In the genomic region with DNA sequence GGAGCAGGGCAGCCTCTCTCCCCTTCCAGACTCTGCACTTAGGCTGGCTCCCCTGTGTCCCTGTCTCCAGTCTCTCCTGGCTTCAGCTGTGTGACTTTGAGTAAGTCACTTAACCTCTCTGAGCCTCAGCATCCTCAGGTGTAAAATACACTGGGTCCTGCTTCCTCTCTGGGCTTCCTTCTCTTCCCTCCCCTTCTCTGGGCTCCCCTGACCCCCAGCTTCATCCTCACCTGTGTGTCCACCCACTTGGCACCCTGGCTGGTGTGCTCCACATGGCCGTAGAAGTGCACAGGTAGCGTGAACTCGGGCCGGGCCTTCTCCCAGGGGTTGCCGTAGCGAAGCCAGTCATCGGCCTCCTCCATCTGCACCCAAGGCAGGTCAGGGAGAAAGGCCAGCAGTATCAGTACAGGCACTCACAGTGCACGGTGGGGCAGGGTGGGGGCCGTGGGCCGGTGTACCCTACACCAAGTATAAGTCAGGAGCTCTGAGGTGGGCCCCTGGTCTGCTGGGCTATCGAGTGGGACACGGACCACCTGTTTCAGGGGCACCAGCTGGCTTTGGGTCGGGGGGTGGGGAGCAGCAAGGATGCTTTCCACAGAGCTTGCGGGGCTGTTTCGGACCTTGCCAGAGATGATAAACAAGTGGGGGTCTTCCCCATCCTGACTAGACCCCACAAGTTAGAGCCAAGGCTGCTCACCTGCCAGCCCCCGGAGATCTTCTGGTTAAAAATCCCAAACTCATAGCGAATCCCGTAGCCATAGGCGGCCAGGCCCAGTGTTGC, we compare ENCODE assay signal across 20 cellular contexts. TPM values are rescaled to one million over a fixed set of nuclear protein-coding genes. Genes with fewer than 3 reads are reported as not detected.
A peak's percentile ranks its signal among the peaks of the same experiment; 100 is the strongest.
DNase-seq lines count a peak whose midpoint lies in the region; ATAC-seq, FAIRE-seq and TF ChIP-seq lines count a peak whose summit lies in the region.
"Had no signal": no experiment of that assay in that cellular context is flagged by ENCODE, and none has a peak within 500 bp of the region (broad histone marks: within the 10 kb centered on the region; RNA-seq: fewer than 3 reads in every experiment).

No MANE protein-coding gene starts in this region.

- no peak overlapping the region for H3K4me3 ChIP-seq in WERI-Rb-1 (ENCODE audit: low read depth, low read length)
- H3K4me3 ChIP-seq in HepG2 (replicated peaks in 1 of 3; ENCODE audit: insufficient read depth in 1 of 3, low read depth in 2 of 3, low read length in 3 of 3): no peak overlapping the region
- no peak overlapping the region for H3K4me3 ChIP-seq in spleen
- H3K4me3 ChIP-seq in brain microvascular endothelial cell (ENCODE audit: low read depth, low read length): no peak overlapping the region
- H3K4me3 ChIP-seq: MG63 had no signal

- no peak for TF ChIP-seq RAD21 in HepG2 (CRISPR knock-in tag; IDR thresholded peaks at IDR 0.05)

- in situ Hi-C loops in HepG2 (cut with HindIII; ENCODE audit: extremely low pct_ligation_motif_present, low pct_unique_long_range_greater_than_20kb) (no loop called here), brain microvascular endothelial cell (cut with HindIII; ENCODE audit: low pct_ligation_motif_present, low sequenced_read_pairs) (no loop called here)

- TF ChIP-seq EP300 in HepG2 (IDR thresholded peaks at IDR 0.05; ENCODE audit: low read depth in 2 of 2, low read length in 2 of 2) (no peak), HepG2 (CRISPR knock-in tag; IDR thresholded peaks at IDR 0.05; ENCODE audit: borderline replicate concordance) (no peak)

- H3K4me1 ChIP-seq in HepG2 (ENCODE audit: insufficient read depth, low read length) (peaks cover 39% of the 10 kb centered on the region), spleen (peaks cover 24 to 53% (median 39%) of the 10 kb centered on the region in 6 donors)

- H3K4me3 Mint-ChIP-seq in activated naive CD4-positive, alpha-beta T cell treated with anti-CD3 and anti-CD28 coated beads, Interleukin-2, amount 50 U/mL, for 24 hours: no peak overlapping the region
- H3K4me3 Mint-ChIP-seq in activated CD8-positive, alpha-beta memory T cell treated with anti-CD3 and anti-CD28 coated beads, Interleukin-2, amount 10 ng/mL, durations not matched to agents 7 days and 5 days: no peak overlapping the region
- H3K4me3 Mint-ChIP-seq: natural killer cell had no signal

- DNase-seq in activated naive CD4-positive, alpha-beta T cell treated with Interleukin-2 at 50 U/mL for 16 hours: no peak
- DNase-seq in WERI-Rb-1: peak; percentile 6
- DNase-seq in HepG2 (ENCODE audit: low spot score): no peak
- peak; percentile 67 for DNase-seq in spleen
- no peak for DNase-seq in brain microvascular endothelial cell
- DNase-seq in activated CD8-positive, alpha-beta memory T cell treated with anti-CD3 and anti-CD28 coated beads, Interleukin-2, amount 10 ng/mL, durations not matched to agents 7 days and 5 days: no peak
- no peak for DNase-seq in NCI-H1048 (lab: John Stamatoyannopoulos, UW)
- DNase-seq: activated effector memory CD4-positive, alpha-beta T cell treated with Interleukin-2 at 50 U/mL for 16 hours; MG63; natural killer cell; NCI-H1694 treated with DMSO at 0.1 percent for 48 hours; NCI-H226; NK-92 treated with Interleukin-12 subunit alpha and Interleukin-12 subunit beta, amount 100 ng/mL, for 24 hours had no signal

- H3K27ac ChIP-seq in WERI-Rb-1: no peak overlapping the region
- no peak overlapping the region for H3K27ac ChIP-seq in HepG2 (ENCODE audit: extremely low read length, insufficient read depth, low read length)
- peak overlapping the region in 1 of 8 donors; percentile 91 for H3K27ac ChIP-seq in spleen
- H3K27ac ChIP-seq in brain microvascular endothelial cell: no peak overlapping the region

- POLR2A ChIA-PET in HepG2 (lab: Yijun Ruan, JAX): interaction anchor here (0.6 to 1.3 kb wide), 2 partner anchors 10 to 55 kb away, joined by 3 read pairs; no protein-coding TSS in a partner anchor

- TF ChIP-seq POLR2A in HepG2 (IDR thresholded peaks at IDR 0.05; ENCODE audit: insufficient read depth in 1 of 2, low read depth in 2 of 2, low read length in 2 of 2): no peak
- no peak for TF ChIP-seq POLR2A in spleen (IDR thresholded peaks at IDR 0.05)

- peaks cover 7% of the 10 kb centered on the region; the same call in 1 of the 2 replicates for H4K20me1 ChIP-seq in HepG2 (ENCODE audit: insufficient read depth, low read length)

- ATAC-seq in HepG2: no peak
- no peak for ATAC-seq in activated CD8-positive, alpha-beta memory T cell treated with anti-CD3 and anti-CD28 coated beads, Interleukin-2, amount 10 ng/mL, durations not matched to agents 7 days and 5 days
- ATAC-seq: natural killer cell had no signal

- no peaks in the 10 kb centered on the region for H3K27me3 Mint-ChIP-seq in activated naive CD4-positive, alpha-beta T cell treated with anti-CD3 and anti-CD28 coated beads, Interleukin-2, amount 50 U/mL, for 24 hours
- H3K27me3 Mint-ChIP-seq in activated CD8-positive, alpha-beta memory T cell treated with anti-CD3 and anti-CD28 coated beads, Interleukin-2, amount 10 ng/mL, durations not matched to agents 7 days and 5 days: no peaks in the 10 kb centered on the region

- H3K79me2 ChIP-seq in HepG2 (ENCODE audit: insufficient read depth, low read length): no peaks in the 10 kb centered on the region

- no TSS peak for BruUV-seq in HepG2 (replicated peaks; lab: Mats Ljungman, UMichigan)

- H3K4me2 ChIP-seq in HepG2 (ENCODE audit: low read depth, low read length): no peak overlapping the region

- no peak overlapping the region for H2AFZ ChIP-seq in HepG2 (ENCODE audit: low read length)

- H3K9me3 ChIP-seq in WERI-Rb-1 (ENCODE audit: severe bottlenecking) (no peaks in the 10 kb centered on the region), HepG2 (ENCODE audit: low read length) (no peaks in the 10 kb centered on the region), spleen (no peaks in the 10 kb centered on the region)
- H3K9me3 ChIP-seq: MG63 had no signal

- H3K27me3 ChIP-seq in WERI-Rb-1 (ENCODE audit: insufficient read depth, low read depth, severe bottlenecking) (no peaks in the 10 kb centered on the region), HepG2 (ENCODE audit: control insufficient read depth in 1 of 2, insufficient read depth in 2 of 2, low read length in 2 of 2) (peaks cover 3 to 15% of the 10 kb centered on the region in 2 experiments; a peak in 3 of 5 replicates), spleen (replicated peaks in 1 of 7) (no peaks in the 10 kb centered on the region), brain microvascular endothelial cell (replicated peaks) (no peaks in the 10 kb centered on the region)
- H3K27me3 ChIP-seq: MG63 had no signal

- peaks cover 2% of the 10 kb centered on the region; the same call in 1 of the 2 replicates for H3K36me3 ChIP-seq in WERI-Rb-1
- H3K36me3 ChIP-seq in HepG2 (replicated peaks in 1 of 2; ENCODE audit: control insufficient read depth in 1 of 2, insufficient read depth in 2 of 2, low read length in 2 of 2): 0 out of 5 replicates have a peak, but pooled peaks cover 0 to under 1% of the 10 kb centered on the region in 2 experiments
- H3K36me3 ChIP-seq in spleen: peaks cover 0 to 49% (median 2%) of the 10 kb centered on the region in 6 donors
- H3K36me3 ChIP-seq in brain microvascular endothelial cell (replicated peaks): peaks cover 12% of the 10 kb centered on the region

- 65% methylated on average over 12 of the region's 19 CpGs for WGBS in HepG2 (ENCODE audit: low lambda C conversion rate)
- 87 to 99% (median 89%) methylated on average over 7 to 19 of the region's 19 CpGs for WGBS in spleen, 5 donors

- peak overlapping the region; percentile 51 for H3K27ac Mint-ChIP-seq in activated naive CD4-positive, alpha-beta T cell treated with anti-CD3 and anti-CD28 coated beads, Interleukin-2, amount 50 U/mL, for 24 hours
- H3K27ac Mint-ChIP-seq in activated CD8-positive, alpha-beta memory T cell treated with anti-CD3 and anti-CD28 coated beads, Interleukin-2, amount 10 ng/mL, durations not matched to agents 7 days and 5 days: no peak overlapping the region

- CTCF ChIA-PET in HepG2 (lab: Yijun Ruan, JAX; ENCODE audit: low intra/inter-chr PET ratio, low total read pairs): no interaction called here
- CTCF ChIA-PET in activated CD8-positive, alpha-beta memory T cell treated with anti-CD3 and anti-CD28 coated beads, Interleukin-2, amount 10 ng/mL, durations not matched to agents 7 days and 5 days (lab: Charles Lee): interaction anchor here (1.1 to 3.7 kb wide), 4 partner anchors 11 to 20 kb away, joined by 3 to 10 read pairs (median 5); partner anchors contain the start of gene RASGRP2

- intact Hi-C loops in HepG2 (cut with micrococcal nuclease; ENCODE audit: unreplicated experiment) (no loop called here), spleen (cut with DNase I; ENCODE audit: low total_unique reads) (no loop called here)

- H3K9ac ChIP-seq in HepG2 (ENCODE audit: insufficient read depth, low read depth, low read length): no peak overlapping the region

- TF ChIP-seq CTCF in WERI-Rb-1 (IDR thresholded peaks at IDR 0.05; ENCODE audit: low read depth, low read length) (no peak), HepG2 (CRISPR knock-in tag; IDR thresholded peaks at IDR 0.05) (no peak), spleen (IDR thresholded peaks at IDR 0.05 in 8 of 11, conservative IDR thresholded peaks at IDR 0.05 in 3 of 11) (no peak), brain microvascular endothelial cell (IDR thresholded peaks at IDR 0.05; ENCODE audit: low read depth, low read length, missing control alignments) (no peak)

- no peaks in the 10 kb centered on the region for H3K9me3 Mint-ChIP-seq in activated naive CD4-positive, alpha-beta T cell treated with anti-CD3 and anti-CD28 coated beads, Interleukin-2, amount 50 U/mL, for 24 hours
- no peaks in the 10 kb centered on the region for H3K9me3 Mint-ChIP-seq in activated CD8-positive, alpha-beta memory T cell treated with anti-CD3 and anti-CD28 coated beads, Interleukin-2, amount 10 ng/mL, durations not matched to agents 7 days and 5 days (ENCODE audit: low read depth)
- H3K9me3 Mint-ChIP-seq: natural killer cell had no signal

- peaks cover 47% of the 10 kb centered on the region for H3K4me1 Mint-ChIP-seq in activated naive CD4-positive, alpha-beta T cell treated with anti-CD3 and anti-CD28 coated beads, Interleukin-2, amount 50 U/mL, for 24 hours
- peaks cover 29% of the 10 kb centered on the region for H3K4me1 Mint-ChIP-seq in activated CD8-positive, alpha-beta memory T cell treated with anti-CD3 and anti-CD28 coated beads, Interleukin-2, amount 10 ng/mL, durations not matched to agents 7 days and 5 days

- no peak for FAIRE-seq in HepG2 (lab: Jason Lieb, UNC)

- H3K36me3 Mint-ChIP-seq in activated naive CD4-positive, alpha-beta T cell treated with anti-CD3 and anti-CD28 coated beads, Interleukin-2, amount 50 U/mL, for 24 hours: peaks cover 7% of the 10 kb centered on the region
- peaks cover 9% of the 10 kb centered on the region for H3K36me3 Mint-ChIP-seq in activated CD8-positive, alpha-beta memory T cell treated with anti-CD3 and anti-CD28 coated beads, Interleukin-2, amount 10 ng/mL, durations not matched to agents 7 days and 5 days
- H3K36me3 Mint-ChIP-seq: natural killer cell had no signal

RNA-seq across cellular contexts. Expression of gene PYGM, which starts 2.0 kb away (rescaled TPM):
- 0.11 TPM in 1 of 2 replicates, not detected in the other for total RNA-seq in HepG2 (2016; rRNA removed; fragmentation: Illumina TruSeq; extraction: Trizol)
- not detected in 2 replicates for total RNA-seq in HepG2 (2016; cell fraction: cytosol; rRNA removed; fragmentation: Illumina TruSeq; extraction: Trizol; ENCODE audit: low read depth)
- total RNA-seq in HepG2 (2016; cell fraction: insoluble cytoplasmic fraction; rRNA removed; fragmentation: Illumina TruSeq; extraction: Trizol): 0.06 TPM in 1 of 2 replicates, not detected in the other
- not detected in 2 replicates for total RNA-seq in HepG2 (2016; cell fraction: membrane; rRNA removed; fragmentation: Illumina TruSeq; extraction: Trizol)
- total RNA-seq in HepG2 (2016; cell fraction: nucleus; rRNA removed; fragmentation: Illumina TruSeq; extraction: Trizol): 0.13 and 0.16 TPM in 2 replicates
- 0.12 and 0.13 TPM in 2 replicates for polyA plus RNA-seq in HepG2 (2011; rRNA removed)
- 0.08 and 0.09 TPM in 2 replicates for polyA plus RNA-seq in HepG2 (2011; cell fraction: cytosol; rRNA removed)
- 0.31 and 0.51 TPM in 2 replicates for polyA plus RNA-seq in HepG2 (2011; cell fraction: nucleus; rRNA removed)
- 0.19 and 0.24 TPM in 2 replicates for polyA plus RNA-seq in HepG2 (2012)
- polyA plus RNA-seq in HepG2 (2016; cell fraction: cytosol; fragmentation: Illumina TruSeq; extraction: Trizol; ENCODE audit: low read depth): not detected in 2 replicates
- not detected in 2 replicates for polyA plus RNA-seq in HepG2 (2016; cell fraction: insoluble cytoplasmic fraction; fragmentation: Illumina TruSeq; extraction: Trizol; ENCODE audit: low read depth)
- not detected in 2 replicates for polyA plus RNA-seq in HepG2 (2016; cell fraction: membrane; fragmentation: Illumina TruSeq; extraction: Trizol; ENCODE audit: low read depth)
- not detected in 2 replicates for polyA plus RNA-seq in HepG2 (2016; cell fraction: nucleus; fragmentation: Illumina TruSeq; extraction: Trizol; ENCODE audit: insufficient read depth, low read depth)
- polyA minus RNA-seq in HepG2 (2011; rRNA and poly(A)+ RNA removed; ENCODE audit: low replicate concordance): 0.68 and 0.84 TPM in 2 replicates
- polyA minus RNA-seq in HepG2 (2011; cell fraction: cytosol; rRNA and poly(A)+ RNA removed): 0.26 TPM in 1 of 2 replicates, not detected in the other
- polyA minus RNA-seq in HepG2 (2011; cell fraction: nucleus; rRNA and poly(A)+ RNA removed): 0.62 and 0.77 TPM in 2 replicates
- 1 to 10 TPM; 2.7 to 7.2 (median 5.1) TPM for total RNA-seq in spleen
- 1 to 10 TPM; 1.7 to 2.4 (median 2.1) TPM for polyA plus RNA-seq in spleen
- total RNA-seq in activated CD8-positive, alpha-beta memory T cell treated with anti-CD3 and anti-CD28 coated beads, Interleukin-2, amount 10 ng/mL, durations not matched to agents 7 days and 5 days: 1 to 10 TPM; 2.0 to 3.2 TPM
- total RNA-seq: Daoy, epithelial cell of proximal tubule, RPMI7951 had no signal

RNA-seq across cellular contexts. Expression of gene RASGRP2, which starts 13.8 kb away (rescaled TPM):
- not detected in 2 replicates for total RNA-seq in HepG2 (2016; rRNA removed; fragmentation: Illumina TruSeq; extraction: Trizol)
- not detected in 2 replicates for total RNA-seq in HepG2 (2016; cell fraction: cytosol; rRNA removed; fragmentation: Illumina TruSeq; extraction: Trizol; ENCODE audit: low read depth)
- not detected in 2 replicates for total RNA-seq in HepG2 (2016; cell fraction: insoluble cytoplasmic fraction; rRNA removed; fragmentation: Illumina TruSeq; extraction: Trizol)
- total RNA-seq in HepG2 (2016; cell fraction: membrane; rRNA removed; fragmentation: Illumina TruSeq; extraction: Trizol): not detected in 2 replicates
- total RNA-seq in HepG2 (2016; cell fraction: nucleus; rRNA removed; fragmentation: Illumina TruSeq; extraction: Trizol): not detected in 2 replicates
- 0.18 and 0.61 TPM in 2 replicates for polyA plus RNA-seq in HepG2 (2011; rRNA removed)
- polyA plus RNA-seq in HepG2 (2011; cell fraction: cytosol; rRNA removed): 0.23 TPM in 2 replicates
- 0.54 and 1.5 TPM in 2 replicates for polyA plus RNA-seq in HepG2 (2011; cell fraction: nucleus; rRNA removed)
- polyA plus RNA-seq in HepG2 (2012): 0.38 TPM in 1 of 2 replicates, not detected in the other
- polyA plus RNA-seq in HepG2 (2016; cell fraction: cytosol; fragmentation: Illumina TruSeq; extraction: Trizol; ENCODE audit: low read depth): 0.26 and 0.27 TPM in 2 replicates
- not detected in 2 replicates for polyA plus RNA-seq in HepG2 (2016; cell fraction: insoluble cytoplasmic fraction; fragmentation: Illumina TruSeq; extraction: Trizol; ENCODE audit: low read depth)
- polyA plus RNA-seq in HepG2 (2016; cell fraction: membrane; fragmentation: Illumina TruSeq; extraction: Trizol; ENCODE audit: low read depth): 0.30 TPM in 1 of 2 replicates, not detected in the other
- polyA plus RNA-seq in HepG2 (2016; cell fraction: nucleus; fragmentation: Illumina TruSeq; extraction: Trizol; ENCODE audit: insufficient read depth, low read depth): not detected in 2 replicates
- 0.28 TPM in 1 of 2 replicates, not detected in the other for polyA minus RNA-seq in HepG2 (2011; rRNA and poly(A)+ RNA removed; ENCODE audit: low replicate concordance)
- not detected in 2 replicates for polyA minus RNA-seq in HepG2 (2011; cell fraction: cytosol; rRNA and poly(A)+ RNA removed)
- polyA minus RNA-seq in HepG2 (2011; cell fraction: nucleus; rRNA and poly(A)+ RNA removed): not detected in 2 replicates
- 100 to 1,000 TPM; 148 to 242 (median 206) TPM for total RNA-seq in spleen
- polyA plus RNA-seq in spleen: 100 to 1,000 TPM; 216 to 283 (median 252) TPM
- total RNA-seq in activated CD8-positive, alpha-beta memory T cell treated with anti-CD3 and anti-CD28 coated beads, Interleukin-2, amount 10 ng/mL, durations not matched to agents 7 days and 5 days: 100 to 1,000 TPM in 1 of 2 experiments, 10 to 100 TPM in 1; 77.3 to 123 TPM
- total RNA-seq: Daoy, epithelial cell of proximal tubule, RPMI7951 had no signal

RNA-seq across cellular contexts. Expression of gene SF1, which starts 20.6 kb away (rescaled TPM):
- total RNA-seq in HepG2 (2016; rRNA removed; fragmentation: Illumina TruSeq; extraction: Trizol) (42.5 and 70.4 TPM in 2 replicates), spleen (100 to 1,000 TPM; 359 to 585 (median 458) TPM)
- 16.0 and 19.1 TPM in 2 replicates for total RNA-seq in HepG2 (2016; cell fraction: cytosol; rRNA removed; fragmentation: Illumina TruSeq; extraction: Trizol; ENCODE audit: low read depth)
- 36.1 and 70.7 TPM in 2 replicates for total RNA-seq in HepG2 (2016; cell fraction: insoluble cytoplasmic fraction; rRNA removed; fragmentation: Illumina TruSeq; extraction: Trizol)
- 45.9 and 46.6 TPM in 2 replicates for total RNA-seq in HepG2 (2016; cell fraction: membrane; rRNA removed; fragmentation: Illumina TruSeq; extraction: Trizol)
- total RNA-seq in HepG2 (2016; cell fraction: nucleus; rRNA removed; fragmentation: Illumina TruSeq; extraction: Trizol): 163 and 180 TPM in 2 replicates
- polyA plus RNA-seq in HepG2 (2011; rRNA removed) (51.9 and 55.5 TPM in 2 replicates), spleen (100 to 1,000 TPM in 2 of 3 donors, 10 to 100 TPM in 1; 54.2 to 140 (median 121) TPM)
- 14.3 and 16.0 TPM in 2 replicates for polyA plus RNA-seq in HepG2 (2011; cell fraction: cytosol; rRNA removed)
- polyA plus RNA-seq in HepG2 (2011; cell fraction: nucleus; rRNA removed): 223 and 237 TPM in 2 replicates
- polyA plus RNA-seq in HepG2 (2012): 130 and 151 TPM in 2 replicates
- 30.5 and 31.3 TPM in 2 replicates for polyA plus RNA-seq in HepG2 (2016; cell fraction: cytosol; fragmentation: Illumina TruSeq; extraction: Trizol; ENCODE audit: low read depth)
- 93.3 and 132 TPM in 2 replicates for polyA plus RNA-seq in HepG2 (2016; cell fraction: insoluble cytoplasmic fraction; fragmentation: Illumina TruSeq; extraction: Trizol; ENCODE audit: low read depth)
- polyA plus RNA-seq in HepG2 (2016; cell fraction: membrane; fragmentation: Illumina TruSeq; extraction: Trizol; ENCODE audit: low read depth): 63.8 and 66.4 TPM in 2 replicates
- 426 and 461 TPM in 2 replicates for polyA plus RNA-seq in HepG2 (2016; cell fraction: nucleus; fragmentation: Illumina TruSeq; extraction: Trizol; ENCODE audit: insufficient read depth, low read depth)
- polyA minus RNA-seq in HepG2 (2011; rRNA and poly(A)+ RNA removed; ENCODE audit: low replicate concordance): 77.9 and 101 TPM in 2 replicates
- 31.1 and 32.0 TPM in 2 replicates for polyA minus RNA-seq in HepG2 (2011; cell fraction: cytosol; rRNA and poly(A)+ RNA removed)
- polyA minus RNA-seq in HepG2 (2011; cell fraction: nucleus; rRNA and poly(A)+ RNA removed): 297 and 338 TPM in 2 replicates
- total RNA-seq in activated CD8-positive, alpha-beta memory T cell treated with anti-CD3 and anti-CD28 coated beads, Interleukin-2, amount 10 ng/mL, durations not matched to agents 7 days and 5 days: 100 to 1,000 TPM; 442 to 462 TPM

RNA-seq across cellular contexts. Expression of gene NRXN2, which starts 34.7 kb away (rescaled TPM):
- total RNA-seq in HepG2 (2016; rRNA removed; fragmentation: Illumina TruSeq; extraction: Trizol) (not detected in 2 replicates), spleen (10 to 100 TPM in 1 of 7 donors, 1 to 10 TPM in 6; 2.2 to 12.9 (median 3.3) TPM)
- not detected in 2 replicates for total RNA-seq in HepG2 (2016; cell fraction: cytosol; rRNA removed; fragmentation: Illumina TruSeq; extraction: Trizol; ENCODE audit: low read depth)
- total RNA-seq in HepG2 (2016; cell fraction: insoluble cytoplasmic fraction; rRNA removed; fragmentation: Illumina TruSeq; extraction: Trizol): not detected in 2 replicates
- not detected in 2 replicates for total RNA-seq in HepG2 (2016; cell fraction: membrane; rRNA removed; fragmentation: Illumina TruSeq; extraction: Trizol)
- total RNA-seq in HepG2 (2016; cell fraction: nucleus; rRNA removed; fragmentation: Illumina TruSeq; extraction: Trizol): not detected in 2 replicates
- polyA plus RNA-seq in HepG2 (2011; rRNA removed) (0.03 TPM in 1 of 2 replicates, not detected in the other), spleen (1 to 10 TPM in 1 of 3 donors, under 1 TPM in 2; 0.59 to 1.4 (median 0.61) TPM)
- polyA plus RNA-seq in HepG2 (2011; cell fraction: cytosol; rRNA removed): 0.08 and 0.14 TPM in 2 replicates
- polyA plus RNA-seq in HepG2 (2011; cell fraction: nucleus; rRNA removed): 0.13 TPM in 1 of 2 replicates, not detected in the other
- 0.32 and 0.42 TPM in 2 replicates for polyA plus RNA-seq in HepG2 (2012)
- not detected in 2 replicates for polyA plus RNA-seq in HepG2 (2016; cell fraction: cytosol; fragmentation: Illumina TruSeq; extraction: Trizol; ENCODE audit: low read depth)
- polyA plus RNA-seq in HepG2 (2016; cell fraction: insoluble cytoplasmic fraction; fragmentation: Illumina TruSeq; extraction: Trizol; ENCODE audit: low read depth): 0.07 TPM in 1 of 2 replicates, not detected in the other
- not detected in 2 replicates for polyA plus RNA-seq in HepG2 (2016; cell fraction: membrane; fragmentation: Illumina TruSeq; extraction: Trizol; ENCODE audit: low read depth)
- not detected in 2 replicates for polyA plus RNA-seq in HepG2 (2016; cell fraction: nucleus; fragmentation: Illumina TruSeq; extraction: Trizol; ENCODE audit: insufficient read depth, low read depth)
- polyA minus RNA-seq in HepG2 (2011; rRNA and poly(A)+ RNA removed; ENCODE audit: low replicate concordance): 1.9 TPM in 1 of 2 replicates, not detected in the other
- polyA minus RNA-seq in HepG2 (2011; cell fraction: cytosol; rRNA and poly(A)+ RNA removed): not detected in 2 replicates
- polyA minus RNA-seq in HepG2 (2011; cell fraction: nucleus; rRNA and poly(A)+ RNA removed): not detected in 2 replicates
- total RNA-seq in activated CD8-positive, alpha-beta memory T cell treated with anti-CD3 and anti-CD28 coated beads, Interleukin-2, amount 10 ng/mL, durations not matched to agents 7 days and 5 days: under 1 TPM; 0.23 to 0.40 TPM
- total RNA-seq: dermis microvascular lymphatic vessel endothelial cell, epithelial cell of proximal tubule, lung microvascular endothelial cell, pulmonary artery endothelial cell had no signal

RNA-seq across cellular contexts. Expression of gene MAP4K2, which starts 45.3 kb away (rescaled TPM):
- 7.8 and 8.3 TPM in 2 replicates for total RNA-seq in HepG2 (2016; rRNA removed; fragmentation: Illumina TruSeq; extraction: Trizol)
- total RNA-seq in HepG2 (2016; cell fraction: cytosol; rRNA removed; fragmentation: Illumina TruSeq; extraction: Trizol; ENCODE audit: low read depth): 3.5 and 4.1 TPM in 2 replicates
- 4.8 and 7.6 TPM in 2 replicates for total RNA-seq in HepG2 (2016; cell fraction: insoluble cytoplasmic fraction; rRNA removed; fragmentation: Illumina TruSeq; extraction: Trizol)
- 10.9 and 11.1 TPM in 2 replicates for total RNA-seq in HepG2 (2016; cell fraction: membrane; rRNA removed; fragmentation: Illumina TruSeq; extraction: Trizol)
- 6.7 and 7.4 TPM in 2 replicates for total RNA-seq in HepG2 (2016; cell fraction: nucleus; rRNA removed; fragmentation: Illumina TruSeq; extraction: Trizol)
- 15.5 and 17.6 TPM in 2 replicates for polyA plus RNA-seq in HepG2 (2011; rRNA removed)
- 7.7 and 11.1 TPM in 2 replicates for polyA plus RNA-seq in HepG2 (2011; cell fraction: cytosol; rRNA removed)
- 71.3 and 101 TPM in 2 replicates for polyA plus RNA-seq in HepG2 (2011; cell fraction: nucleus; rRNA removed)
- polyA plus RNA-seq in HepG2 (2012): 8.7 and 10.1 TPM in 2 replicates
- polyA plus RNA-seq in HepG2 (2016; cell fraction: cytosol; fragmentation: Illumina TruSeq; extraction: Trizol; ENCODE audit: low read depth): 5.1 and 6.2 TPM in 2 replicates
- 7.8 and 9.1 TPM in 2 replicates for polyA plus RNA-seq in HepG2 (2016; cell fraction: insoluble cytoplasmic fraction; fragmentation: Illumina TruSeq; extraction: Trizol; ENCODE audit: low read depth)
- 9.5 and 11.8 TPM in 2 replicates for polyA plus RNA-seq in HepG2 (2016; cell fraction: membrane; fragmentation: Illumina TruSeq; extraction: Trizol; ENCODE audit: low read depth)
- polyA plus RNA-seq in HepG2 (2016; cell fraction: nucleus; fragmentation: Illumina TruSeq; extraction: Trizol; ENCODE audit: insufficient read depth, low read depth): 20.0 and 20.1 TPM in 2 replicates
- 25.9 and 40.8 TPM in 2 replicates for polyA minus RNA-seq in HepG2 (2011; rRNA and poly(A)+ RNA removed; ENCODE audit: low replicate concordance)
- 4.3 and 6.6 TPM in 2 replicates for polyA minus RNA-seq in HepG2 (2011; cell fraction: cytosol; rRNA and poly(A)+ RNA removed)
- 8.7 and 10.9 TPM in 2 replicates for polyA minus RNA-seq in HepG2 (2011; cell fraction: nucleus; rRNA and poly(A)+ RNA removed)
- 100 to 1,000 TPM in 1 of 7 donors, 10 to 100 TPM in 6; 41.5 to 106 (median 57.4) TPM for total RNA-seq in spleen
- polyA plus RNA-seq in spleen: 10 to 100 TPM; 40.8 to 70.8 (median 63.8) TPM
- 10 to 100 TPM; 61.1 to 65.0 TPM for total RNA-seq in activated CD8-positive, alpha-beta memory T cell treated with anti-CD3 and anti-CD28 coated beads, Interleukin-2, amount 10 ng/mL, durations not matched to agents 7 days and 5 days

Comparison
In these comparisons a context has a peak if more than half of its experiments do, and no peak if none do; other contexts are left out.
1. DNase-seq: peak in WERI-Rb-1 (single experiment) and spleen (single experiment); none in activated naive CD4-positive, alpha-beta T cell treated with Interleukin-2 at 50 U/mL for 16 hours (single experiment), HepG2 (single experiment), brain microvascular endothelial cell (single experiment), activated CD8-positive, alpha-beta memory T cell treated with anti-CD3 and anti-CD28 coated beads, Interleukin-2, amount 10 ng/mL, durations not matched to agents 7 days and 5 days (single experiment) and NCI-H1048 (single experiment).
2. RNA of gene RASGRP2, which starts 13.8 kb away (total RNA-seq): 148 to 242 TPM in spleen and 77.3 to 123 TPM in activated CD8-positive, alpha-beta memory T cell treated with anti-CD3 and anti-CD28 coated beads, Interleukin-2, amount 10 ng/mL, durations not matched to agents 7 days and 5 days; not detected in HepG2; every median in the first group is over 10 times any median in the second.